11 cellular contexts compared by ENCODE assay signal in the genomic region with DNA sequence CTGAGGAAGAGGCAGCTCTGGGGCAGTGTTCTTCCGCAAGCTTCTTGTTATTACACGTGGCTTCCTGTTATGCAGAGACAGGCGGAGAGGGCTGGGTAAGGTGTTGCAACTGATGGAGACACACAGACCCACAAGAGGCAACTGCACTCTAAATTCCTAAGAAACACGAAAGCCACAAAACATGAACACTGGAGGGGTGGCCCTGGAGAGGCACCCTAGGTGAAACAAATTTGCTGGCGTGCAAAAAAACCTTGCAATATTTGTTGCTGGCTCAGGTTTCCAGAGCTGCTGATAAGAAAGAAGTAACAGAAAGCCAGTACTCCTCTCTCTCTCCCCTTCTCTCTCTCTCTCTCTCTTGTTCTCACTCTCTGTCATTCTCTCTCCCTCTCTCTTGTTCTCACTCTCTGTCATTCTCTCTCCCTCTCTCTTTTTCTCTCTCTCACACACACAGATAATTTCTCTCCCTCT. TPM values are rescaled to one million over a fixed set of nuclear protein-coding genes. Genes with fewer than 3 reads are reported as not detected.
DNase-seq lines count a peak whose midpoint lies in the region; ATAC-seq and TF ChIP-seq lines count a peak whose summit lies in the region.
"Had no signal": no experiment of that assay in that cellular context is flagged by ENCODE, and none has a peak within 500 bp of the region (broad histone marks: within the 10 kb centered on the region; RNA-seq: fewer than 3 reads in every experiment).

No MANE protein-coding gene starts in this region.

- H3K4me3 Mint-ChIP-seq in central memory CD8-positive, alpha-beta T cell, result peak overlapping the region; percentile 94
- H3K4me3 Mint-ChIP-seq in naive thymus-derived CD8-positive, alpha-beta T cell, result peak overlapping the region; percentile 69 to 94 (median 89)

- H3K27me3 Mint-ChIP-seq in central memory CD8-positive, alpha-beta T cell, result no peaks in the 10 kb centered on the region
- no peaks in the 10 kb centered on the region for H3K27me3 Mint-ChIP-seq in naive thymus-derived CD8-positive, alpha-beta T cell

- DNase-seq in NCI-H2107 treated with DMSO at 0.1 percent for 48 hours (lab: John Stamatoyannopoulos, UW; ENCODE audit: unreplicated experiment) (peak; percentile 17), NCI-H2107 (lab: John Stamatoyannopoulos, UW) (no peak), T-helper 9 cell (peak; percentile 47), NCI-H1092 (lab: John Stamatoyannopoulos, UW) (no peak), suprapubic skin (ENCODE audit: low spot score in 2 of 2) (no peak)
- DNase-seq in central memory CD8-positive, alpha-beta T cell (ENCODE audit: low spot score in 2 of 2), result peak; percentile 44 to 75
- DNase-seq in naive thymus-derived CD8-positive, alpha-beta T cell, result peak; percentile 30 to 83 (median 66)

- peaks cover 38% of the 10 kb centered on the region for H3K4me1 ChIP-seq in suprapubic skin

- H3K9me3 Mint-ChIP-seq in central memory CD8-positive, alpha-beta T cell, result no peaks in the 10 kb centered on the region
- H3K9me3 Mint-ChIP-seq in naive thymus-derived CD8-positive, alpha-beta T cell, result no peaks in the 10 kb centered on the region

- peak overlapping the region; percentile 97 for H3K27ac Mint-ChIP-seq in central memory CD8-positive, alpha-beta T cell (ENCODE audit: low read depth)
- H3K27ac Mint-ChIP-seq in naive thymus-derived CD8-positive, alpha-beta T cell, result peak overlapping the region; percentile 95 to 100 (median 99)

- WGBS in suprapubic skin, result 35% methylated on average over 5 of the region's 5 CpGs

- no peak for TF ChIP-seq POLR2A in suprapubic skin (IDR thresholded peaks at IDR 0.05)

- no peaks in the 10 kb centered on the region for H3K9me3 ChIP-seq in suprapubic skin
- H3K9me3 ChIP-seq: SJSA1 had no signal

- peak; percentile 69 for ATAC-seq in central memory CD8-positive, alpha-beta T cell (replicated peaks; ENCODE audit: extremely low read depth, poor library complexity, severe bottlenecking)
- peak; percentile 71 to 78 for ATAC-seq in naive thymus-derived CD8-positive, alpha-beta T cell
- ATAC-seq in GM21423 (IDR thresholded peaks at IDR 0.05; ENCODE audit: unreplicated experiment), result no peak

- no peak for TF ChIP-seq CTCF in suprapubic skin (IDR thresholded peaks at IDR 0.05)

- POLR2A ChIA-PET in naive thymus-derived CD8-positive, alpha-beta T cell (lab: Charles Lee), result interaction anchor here (0.6 to 11.8 kb wide), 20 partner anchors 9 to 636 kb away, joined by 3 to 281 read pairs (median 5); a partner anchor contains a TSS

- H3K4me1 Mint-ChIP-seq in central memory CD8-positive, alpha-beta T cell, result peaks cover 90% of the 10 kb centered on the region
- peaks cover 68 to 99% (median 96%) of the 10 kb centered on the region in 4 donors for H3K4me1 Mint-ChIP-seq in naive thymus-derived CD8-positive, alpha-beta T cell

- H3K36me3 ChIP-seq in suprapubic skin, result no peaks in the 10 kb centered on the region
- H3K36me3 ChIP-seq: SJSA1 had no signal

- H3K4me3 ChIP-seq in suprapubic skin, result no peak overlapping the region
- H3K4me3 ChIP-seq: SJSA1 had no signal

- no peak for TF ChIP-seq EP300 in suprapubic skin (IDR thresholded peaks at IDR 0.05)

- no peak overlapping the region for H3K27ac ChIP-seq in suprapubic skin
- H3K27ac ChIP-seq: 22Rv1, SJSA1 had no signal

- no peaks in the 10 kb centered on the region for H3K27me3 ChIP-seq in suprapubic skin
- H3K27me3 ChIP-seq: SJSA1 had no signal

- peaks cover 27% of the 10 kb centered on the region for H3K36me3 Mint-ChIP-seq in central memory CD8-positive, alpha-beta T cell (ENCODE audit: insufficient read depth)
- H3K36me3 Mint-ChIP-seq in naive thymus-derived CD8-positive, alpha-beta T cell, result no peaks in the 10 kb centered on the region

RNA-seq across cellular contexts. Expression of a gene that starts 31.8 kb away (rescaled TPM):
- total RNA-seq in naive thymus-derived CD8-positive, alpha-beta T cell, result 100 to 1,000 TPM; 124 TPM
- polyA plus RNA-seq in naive thymus-derived CD8-positive, alpha-beta T cell, result 100 to 1,000 TPM in 1 of 3 donors, 10 to 100 TPM in 2; 76.5 to 104 (median 95.4) TPM
- 10 to 100 TPM in 1 of 4 donors, 1 to 10 TPM in 3; 2.0 to 10.9 (median 6.1) TPM for total RNA-seq in suprapubic skin
- total RNA-seq: SJSA1 had no signal
- polyA plus RNA-seq: neural cell had no signal

Comparison
In these comparisons a context has a peak if more than half of its experiments do, and no peak if none do; other contexts are left out.
1. DNase-seq: peak in NCI-H2107 treated with DMSO at 0.1 percent for 48 hours (single experiment), T-helper 9 cell (single experiment), central memory CD8-positive, alpha-beta T cell (2 of 2) and naive thymus-derived CD8-positive, alpha-beta T cell (10 of 10); none in NCI-H2107 (single experiment), NCI-H1092 (single experiment) and suprapubic skin (0 of 2).
2. RNA of a gene that starts 31.8 kb away (total RNA-seq): 124 TPM in naive thymus-derived CD8-positive, alpha-beta T cell; 2.0 to 10.9 TPM in suprapubic skin; every median in the first group is over 10 times any median in the second.